In the genomic region with DNA sequence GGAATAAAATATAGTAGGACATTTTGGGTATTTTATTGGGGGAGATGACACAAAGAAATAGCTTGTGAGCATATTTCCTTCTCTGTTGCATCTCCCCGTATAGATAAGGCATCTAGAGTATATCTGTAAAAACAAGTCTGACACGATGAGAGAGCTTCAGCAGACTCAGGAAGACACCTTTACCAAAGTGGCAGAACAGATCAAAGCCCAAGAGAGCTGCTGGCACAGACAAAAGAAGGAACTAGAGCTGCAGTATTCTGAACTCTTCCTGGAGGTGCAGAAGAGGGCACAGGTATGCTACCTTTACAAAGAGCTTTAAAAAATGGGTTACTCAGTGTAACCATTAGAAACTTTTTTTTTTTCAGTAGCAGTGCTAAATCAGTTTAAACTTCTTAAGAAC, we compare ENCODE assay signal across 28 cellular contexts.
"Had no signal": no experiment of that assay in that cellular context is flagged by ENCODE, and none has a peak within 500 bp of the region (broad histone marks: within the 10 kb centered on the region; RNA-seq: fewer than 3 reads in every experiment).

No MANE protein-coding gene starts in this region.

- H3K9me3 ChIP-seq: colonic mucosa, esophagus squamous epithelium, gastroesophageal sphincter, heart right ventricle, left lung, lower lobe of right lung, mucosa of descending colon had no signal

- H3K4me1 Mint-ChIP-seq: endodermal cell, naive B cell had no signal

- H3K27me3 ChIP-seq: colonic mucosa, esophagus squamous epithelium, gastroesophageal sphincter, heart right ventricle, left lung had no signal

- H3K27ac Mint-ChIP-seq: dendritic cell treated with granulocyte-macrophage colony-stimulating factor and Interleukin-4, amounts not matched to agents 40 ng/mL and 50 ng/mL, for 4 days; effector memory CD8-positive, alpha-beta T cell; endodermal cell; mesothelial cell of epicardium had no signal

- H3K27me3 Mint-ChIP-seq: dendritic cell treated with granulocyte-macrophage colony-stimulating factor and Interleukin-4, amounts not matched to agents 40 ng/mL and 50 ng/mL, for 4 days; effector memory CD8-positive, alpha-beta T cell; naive B cell had no signal

- H3K36me3 ChIP-seq: colonic mucosa, esophagus squamous epithelium, left lung, lower lobe of right lung had no signal

- ATAC-seq: effector memory CD8-positive, alpha-beta T cell; esophagus mucosa; gastroesophageal sphincter; heart right ventricle; left cardiac atrium; left lung; left ventricle myocardium superior; lower lobe of right lung; mucosa of descending colon had no signal

- DNase-seq: colonic mucosa; cortex of kidney; effector CD8-positive, alpha-beta T cell; effector memory CD8-positive, alpha-beta T cell; endodermal cell; erythroblast; esophagus squamous epithelium; foreskin fibroblast; foreskin melanocyte; glutamatergic neuron; head of caudate nucleus; heart right ventricle; hippocampal formation; left cardiac atrium; left lung; left ventricle myocardium superior; lower lobe of right lung; mesenchymal stem cell; mucosa of descending colon; naive B cell had no signal

- FAIRE-seq: endometrium, islet of Langerhans, keratinocyte had no signal

- H3K36me3 Mint-ChIP-seq: mesothelial cell of epicardium, naive B cell had no signal

- H3K4me1 ChIP-seq: colonic mucosa, heart right ventricle, left lung, lower lobe of right lung had no signal

- H3K4me3 ChIP-seq: colonic mucosa, esophagus squamous epithelium, gastroesophageal sphincter, heart right ventricle, left lung, lower lobe of right lung, mucosa of descending colon had no signal

- H3K9me3 Mint-ChIP-seq: dendritic cell treated with granulocyte-macrophage colony-stimulating factor and Interleukin-4, amounts not matched to agents 40 ng/mL and 50 ng/mL, for 4 days; effector memory CD8-positive, alpha-beta T cell; endodermal cell; naive B cell had no signal

- H3K27ac ChIP-seq: colonic mucosa, epithelial cell of prostate, esophagus squamous epithelium, gastroesophageal sphincter, heart right ventricle, left lung, lower lobe of right lung had no signal

- H3K4me3 Mint-ChIP-seq: dendritic cell treated with granulocyte-macrophage colony-stimulating factor and Interleukin-4, amounts not matched to agents 40 ng/mL and 50 ng/mL, for 4 days; effector memory CD8-positive, alpha-beta T cell; endodermal cell; mesothelial cell of epicardium; naive B cell had no signal
